Comparison of ENCODE assay signal across 19 cellular contexts in the genomic region with DNA sequence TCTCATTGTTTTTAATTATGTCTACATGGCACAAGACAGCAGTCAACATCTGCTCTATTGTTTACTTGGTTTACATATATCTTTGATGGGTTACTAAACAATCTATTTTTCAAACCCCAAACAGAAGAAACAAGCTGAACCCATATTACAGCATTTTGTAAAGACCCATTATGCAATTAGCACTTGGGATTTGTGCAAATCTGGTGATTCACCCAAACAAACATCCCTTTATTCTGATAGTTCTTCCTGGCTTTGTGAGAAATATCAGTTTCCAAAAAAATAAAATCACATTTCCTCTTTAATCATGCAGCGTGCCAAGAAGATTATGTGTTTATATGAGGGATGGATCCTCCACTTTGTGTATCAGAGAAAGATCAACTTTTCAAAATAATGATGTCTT. TPM values are rescaled to one million over a fixed set of nuclear protein-coding genes. Genes with fewer than 3 reads are reported as not detected.
"Had no signal": no experiment of that assay in that cellular context is flagged by ENCODE, and none has a peak within 500 bp of the region (broad histone marks: within the 10 kb centered on the region; RNA-seq: fewer than 3 reads in every experiment).

No MANE protein-coding gene starts in this region.

- H3K27me3 ChIP-seq: adrenal gland, breast epithelium, gastrocnemius medialis, tibial artery had no signal

- H3K27ac ChIP-seq: adrenal gland, breast epithelium, gastrocnemius medialis, neutrophil, tibial artery had no signal

- H3K4me1 ChIP-seq: adrenal gland, breast epithelium, tibial artery had no signal

- ATAC-seq: activated naive CD4-positive, alpha-beta T cell treated with anti-CD3 and anti-CD28 coated beads, Interleukin-2, amount 50 U/mL, for 72 hours; gastrocnemius medialis; natural killer cell; stimulated activated naive CD8-positive, alpha-beta T cell treated with anti-CD3 and anti-CD28 coated beads, Interleukin-15, Interleukin-2, amounts not matched to agents 100 U/mL and 50 U/mL, for 24 hours had no signal

- DNase-seq: activated B cell treated with CpG ODN at 0.5 μM for 24 hours; activated CD4-positive, alpha-beta memory T cell treated with anti-CD3 and anti-CD28 coated beads for 36 hours; activated CD4-positive, alpha-beta T cell treated with anti-CD3 and anti-CD28 coated beads for 4 hours; activated gamma-delta T cell treated with Interleukin-2 at 50 U/mL for 16 hours; activated T-cell treated with anti-CD3 and anti-CD28 coated beads for 4 hours; adrenal gland; effector CD4-positive, alpha-beta T cell; gastrocnemius medialis; natural killer cell; posterior cingulate gyrus; stimulated activated naive CD8-positive, alpha-beta T cell treated with anti-CD3 and anti-CD28 coated beads, Interleukin-15, Interleukin-2, amounts not matched to agents 100 U/mL and 50 U/mL, for 24 hours; substantia nigra; tibial artery had no signal

- H3K9me3 ChIP-seq: adrenal gland, gastrocnemius medialis, neutrophil had no signal

- H3K4me3 ChIP-seq: adrenal gland, breast epithelium, gastrocnemius medialis, tibial artery had no signal

- H3K36me3 ChIP-seq: adrenal gland, breast epithelium, gastrocnemius medialis, neutrophil, tibial artery had no signal

RNA-seq across cellular contexts. Expression of a gene that starts 16.8 kb away (rescaled TPM):
- total RNA-seq: activated B cell treated with CpG ODN at 0.5 μM for 24 hours; activated CD4-positive, alpha-beta memory T cell treated with anti-CD3 and anti-CD28 coated beads for 36 hours; activated naive CD4-positive, alpha-beta T cell treated with anti-CD3 and anti-CD28 coated beads, Interleukin-2, amount 50 U/mL, for 72 hours; activated T-helper 1 cell treated with anti-CD3 and anti-CD28 coated beads, Interleukin-12 subunit alpha, Interleukin-12 subunit beta, Interleukin-2, Interleukin-4 antibody, amounts not matched to agents 30 ng/mL and 10 ng/mL and 1 ng/mL, durations not matched to agents 14 hours and 24 hours and 36 hours; mesenteric fat pad; natural killer cell; renal cortical epithelial cell had no signal
